Comparison of ENCODE assay signal across 8 cellular contexts in the genomic region with DNA sequence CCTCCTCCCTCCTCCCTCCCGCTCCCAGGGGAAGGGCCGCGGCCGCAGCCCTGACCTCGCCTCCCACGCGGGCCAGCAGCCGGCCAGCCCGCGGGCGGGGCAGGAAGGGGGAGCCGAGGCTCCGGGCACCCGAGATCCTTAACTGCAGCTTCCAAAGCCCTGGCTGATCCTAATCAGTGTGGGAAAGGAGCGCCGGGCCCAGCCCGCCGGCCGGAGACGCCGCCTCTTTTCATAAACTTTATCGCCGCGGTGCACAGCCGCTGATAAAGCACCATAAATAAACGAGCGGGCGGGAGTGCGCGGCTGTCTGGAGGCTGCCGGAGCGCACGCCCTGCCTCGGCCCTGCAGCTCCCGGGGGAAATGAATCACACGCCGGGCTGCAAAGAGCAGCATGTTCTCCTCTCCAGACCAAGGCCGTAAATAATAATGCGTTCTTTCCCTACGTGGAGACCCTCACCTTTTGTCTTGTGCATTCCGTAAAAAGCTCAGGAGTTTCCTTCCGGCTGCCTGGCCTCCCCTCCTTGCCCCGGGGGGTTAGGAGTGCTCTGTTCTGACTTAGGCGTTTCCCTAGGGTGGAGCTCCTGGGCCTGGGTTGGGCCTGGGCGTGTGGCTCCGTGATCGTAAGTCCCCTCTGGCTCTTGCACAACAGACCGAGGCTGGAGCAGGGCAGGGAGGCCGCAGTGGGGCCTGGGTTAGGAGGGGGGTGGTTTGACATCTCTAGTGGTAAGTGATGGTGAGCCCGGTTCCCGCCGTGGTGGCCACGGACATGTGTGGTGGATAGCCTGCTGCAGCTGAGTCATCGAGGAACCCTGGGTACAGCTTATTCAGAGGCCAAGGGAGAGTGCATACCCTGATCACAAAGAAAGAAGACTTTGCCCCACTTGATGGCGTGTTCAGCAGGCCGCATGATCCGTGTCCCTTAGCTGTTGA.
DNase-seq lines count a peak whose midpoint lies in the region; ATAC-seq and TF ChIP-seq lines count a peak whose summit lies in the region.

No MANE protein-coding gene starts in this region.

- H3K36me3 ChIP-seq in Panc1 (ENCODE audit: control insufficient read depth, insufficient read depth, low read length) (no peaks in the 10 kb centered on the region), brain microvascular endothelial cell (replicated peaks) (no peaks in the 10 kb centered on the region), iPS-15b (ENCODE audit: control insufficient read depth, insufficient read depth, low read length) (no peaks in the 10 kb centered on the region)

- peak; percentile 97 for DNase-seq in Caki2 (ENCODE audit: low read depth)
- peak; percentile 83 for DNase-seq in HK-2 (ENCODE audit: unreplicated experiment)
- peak; percentile 71 for DNase-seq in Panc1 (ENCODE audit: low read depth, low spot score)
- peak; percentile 98 for DNase-seq in brain microvascular endothelial cell
- peak; percentile 90 for DNase-seq in retinal pigment epithelial cell (ENCODE audit: low read depth)
- no peak for DNase-seq in NCI-H2107 treated with DMSO at 0.1 percent for 48 hours (lab: John Stamatoyannopoulos, UW; ENCODE audit: unreplicated experiment)

- no peaks in the 10 kb centered on the region for H3K27me3 ChIP-seq in Panc1 (ENCODE audit: control insufficient read depth, insufficient read depth, low read length)
- H3K27me3 ChIP-seq in brain microvascular endothelial cell (replicated peaks) = peaks cover 40% of the 10 kb centered on the region
- peaks cover 26% of the 10 kb centered on the region for H3K27me3 ChIP-seq in iPS-15b (ENCODE audit: control insufficient read depth, insufficient read depth, low read length)

- H3K9me3 ChIP-seq in Panc1 (ENCODE audit: control insufficient read depth, insufficient read depth, low read depth, low read length) (no peaks in the 10 kb centered on the region), iPS-15b (ENCODE audit: control insufficient read depth, insufficient read depth, low read length) (no peaks in the 10 kb centered on the region)

- in situ Hi-C loops in Caki2 (cut with HindIII; ENCODE audit: low pct_unique_long_range_greater_than_20kb, low sequenced_read_pairs) (no loop called here), Panc1 (cut with HindIII; ENCODE audit: low pct_unique_long_range_greater_than_20kb, low sequenced_read_pairs) (no loop called here), brain microvascular endothelial cell (cut with HindIII; ENCODE audit: low pct_ligation_motif_present, low sequenced_read_pairs) (no loop called here)

- no TSS peak for BruUV-seq in Panc1 (replicated peaks; lab: Mats Ljungman, UMichigan)

- H3K9ac ChIP-seq in iPS-15b (ENCODE audit: low read depth, low read length) = peak overlapping the region; percentile 32

- peak overlapping the region; percentile 47 to 62 for H3K4me3 ChIP-seq in Panc1 (ENCODE audit: low read depth in 2 of 2, low read length in 2 of 2)
- peak overlapping the region; percentile 37 for H3K4me3 ChIP-seq in brain microvascular endothelial cell (ENCODE audit: low read depth, low read length)
- H3K4me3 ChIP-seq in iPS-15b (ENCODE audit: low read depth, low read length) = peak overlapping the region; percentile 51
- peak overlapping the region; percentile 40 for H3K4me3 ChIP-seq in retinal pigment epithelial cell (ENCODE audit: low read length)

- CTCF ChIA-PET in Panc1 (lab: Charles Lee) = no interaction called here

- peak overlapping the region; percentile 72 for H3K27ac ChIP-seq in Panc1 (ENCODE audit: low read length)
- peak overlapping the region; percentile 93 for H3K27ac ChIP-seq in brain microvascular endothelial cell

- intact Hi-C loops in Panc1 (cut with micrococcal nuclease; ENCODE audit: unreplicated experiment) = loop anchor here (2.0 kb wide), 2 partner anchors 131 kb away; no protein-coding TSS in a partner anchor

- POLR2A ChIA-PET in Panc1 (lab: Charles Lee) = interaction anchor here (0.5 to 0.6 kb wide), 2 partner anchors 127 to 133 kb away, joined by 4 to 8 read pairs; a partner anchor contains a TSS

- ATAC-seq in GM19452 (IDR thresholded peaks at IDR 0.05; ENCODE audit: unreplicated experiment) (peak; percentile 65), Panc1 (peak; percentile 92)

- peaks cover 34% of the 10 kb centered on the region for H3K4me1 ChIP-seq in Panc1 (ENCODE audit: control insufficient read depth, insufficient read depth, low read length)
- H3K4me1 ChIP-seq in iPS-15b (ENCODE audit: control insufficient read depth, insufficient read depth, low read length) = peaks cover 2% of the 10 kb centered on the region

- TF ChIP-seq CTCF in Panc1 (IDR thresholded peaks at IDR 0.05) (no peak), brain microvascular endothelial cell (IDR thresholded peaks at IDR 0.05; ENCODE audit: low read depth, low read length, missing control alignments) (no peak), retinal pigment epithelial cell (conservative IDR thresholded peaks at IDR 0.05; ENCODE audit: low read depth, low read length) (no peak)
